ENCODE assay signal across 13 cellular contexts in the genomic region with DNA sequence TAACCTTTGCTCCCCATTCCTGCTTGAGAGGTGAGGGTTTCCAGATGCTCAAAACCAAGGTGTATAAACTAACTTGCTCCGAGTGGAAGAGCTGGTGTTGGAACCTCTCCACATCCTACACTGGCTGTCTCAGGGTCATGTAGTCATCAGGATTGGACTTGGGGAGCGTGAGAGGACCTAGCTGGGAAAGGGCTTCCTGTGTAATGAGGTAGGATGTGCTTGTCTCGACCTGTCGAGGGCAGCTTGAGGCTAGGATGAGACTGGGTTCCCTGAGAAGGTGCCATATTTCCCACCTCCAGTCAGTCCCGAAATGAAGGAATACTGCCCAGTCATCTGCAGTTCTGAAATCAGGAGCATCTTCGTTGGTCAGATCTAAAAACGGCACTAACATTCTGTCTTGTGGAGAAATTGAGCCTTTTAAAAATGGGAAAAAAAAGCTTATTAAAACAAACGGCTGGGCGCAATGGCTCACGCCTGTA. TPM values are rescaled to one million over a fixed set of nuclear protein-coding genes. Genes with fewer than 3 reads are reported as not detected.
A peak's percentile ranks its signal among the peaks of the same experiment; 100 is the strongest.
DNase-seq lines count a peak whose midpoint lies in the region; ATAC-seq and TF ChIP-seq lines count a peak whose summit lies in the region.
"Had no signal": no experiment of that assay in that cellular context is flagged by ENCODE, and none has a peak within 500 bp of the region (broad histone marks: within the 10 kb centered on the region; RNA-seq: fewer than 3 reads in every experiment).

No MANE protein-coding gene starts in this region.

- peak overlapping the region; percentile 48 for H3K4me3 Mint-ChIP-seq in activated B cell treated with CpG ODN at 0.5 μM for 24 hours
- H3K4me3 Mint-ChIP-seq in endodermal cell: peak overlapping the region; percentile 17
- H3K4me3 Mint-ChIP-seq: dendritic cell treated with granulocyte-macrophage colony-stimulating factor and Interleukin-4, amounts not matched to agents 40 ng/mL and 50 ng/mL, for 4 days had no signal

- H3K27me3 ChIP-seq in endodermal cell (ENCODE audit: control insufficient read depth, insufficient read depth, low read length, poor library complexity, severe bottlenecking): peaks cover 77% of the 10 kb centered on the region
- H3K27me3 ChIP-seq: pancreas had no signal

- H3K27ac ChIP-seq in endodermal cell (ENCODE audit: low read depth, low read length): no peak overlapping the region
- H3K27ac ChIP-seq: pancreas had no signal

- peaks cover 19% of the 10 kb centered on the region for H3K4me1 Mint-ChIP-seq in activated B cell treated with CpG ODN at 0.5 μM for 24 hours
- H3K4me1 Mint-ChIP-seq in endodermal cell: peaks cover 2% of the 10 kb centered on the region

- peaks cover 14% of the 10 kb centered on the region for H3K27me3 Mint-ChIP-seq in activated B cell treated with CpG ODN at 0.5 μM for 24 hours
- H3K27me3 Mint-ChIP-seq in endodermal cell (ENCODE audit: insufficient read depth): peaks cover 73% of the 10 kb centered on the region

- H3K9me3 ChIP-seq in endodermal cell (ENCODE audit: control insufficient read depth, low read length): no peaks in the 10 kb centered on the region
- H3K9me3 ChIP-seq: pancreas had no signal

- ATAC-seq in activated B cell treated with CpG ODN at 0.5 μM for 24 hours (ENCODE audit: low read depth) (no peak), GM21390 (IDR thresholded peaks at IDR 0.05; ENCODE audit: unreplicated experiment) (no peak)

- H3K27ac Mint-ChIP-seq in activated B cell treated with CpG ODN at 0.5 μM for 24 hours (no peak overlapping the region), endodermal cell (no peak overlapping the region)
- H3K27ac Mint-ChIP-seq: dendritic cell treated with granulocyte-macrophage colony-stimulating factor and Interleukin-4, amounts not matched to agents 40 ng/mL and 50 ng/mL, for 4 days had no signal

- no peaks in the 10 kb centered on the region for H3K4me1 ChIP-seq in endodermal cell (ENCODE audit: control insufficient read depth, insufficient read depth, low read length)

- no peaks in the 10 kb centered on the region for H3K9me3 Mint-ChIP-seq in activated B cell treated with CpG ODN at 0.5 μM for 24 hours
- no peaks in the 10 kb centered on the region for H3K9me3 Mint-ChIP-seq in endodermal cell
- H3K9me3 Mint-ChIP-seq: dendritic cell treated with granulocyte-macrophage colony-stimulating factor and Interleukin-4, amounts not matched to agents 40 ng/mL and 50 ng/mL, for 4 days had no signal

- TF ChIP-seq CTCF in activated B cell treated with CpG ODN at 0.5 μM for 24 hours (IDR thresholded peaks at IDR 0.05) (no peak), endodermal cell (conservative IDR thresholded peaks at IDR 0.05) (no peak)

- H3K36me3 Mint-ChIP-seq in activated B cell treated with CpG ODN at 0.5 μM for 24 hours (ENCODE audit: low read depth) (no peaks in the 10 kb centered on the region), endodermal cell (ENCODE audit: low read depth) (no peaks in the 10 kb centered on the region)

- in situ Hi-C loops in G401 (cut with HindIII; ENCODE audit: low sequenced_read_pairs): no loop called here

- no peak overlapping the region for H3K4me3 ChIP-seq in endodermal cell (ENCODE audit: low read length)

- H3K9ac ChIP-seq in endodermal cell (ENCODE audit: extremely low read depth, low read length, poor library complexity, severe bottlenecking): no peak overlapping the region

- POLR2A ChIA-PET in activated B cell treated with CpG ODN at 0.5 μM for 24 hours (lab: Charles Lee): no interaction called here

- CTCF ChIA-PET in activated B cell treated with CpG ODN at 0.5 μM for 24 hours (lab: Charles Lee): no interaction called here

- peak; percentile 54 for DNase-seq in activated CD8-positive, alpha-beta memory T cell treated with anti-CD3 and anti-CD28 coated beads for 24 hours
- no peak for DNase-seq in activated CD8-positive, alpha-beta memory T cell treated with anti-CD3 and anti-CD28 coated beads, Interleukin-2, amount 50 U/mL, for 4 hours
- no peak for DNase-seq in activated B cell treated with CpG ODN at 0.5 μM for 24 hours
- no peak for DNase-seq in endodermal cell
- peak; percentile 23 for DNase-seq in stimulated activated CD8-positive, alpha-beta memory T cell treated with anti-CD3 and anti-CD28 coated beads, Interleukin-4, amount 100 ng/mL, for 48 hours
- DNase-seq in G401 (ENCODE audit: low spot score): no peak
- no peak for DNase-seq in NCI-H1048 (lab: John Stamatoyannopoulos, UW)
- DNase-seq: NCI-H1436, NCI-H524, pancreas had no signal

- WGBS in endodermal cell (ENCODE audit: insufficient coverage in 1 of 2, insufficient read length in 1 of 2), 2 experiments: 94 to 99% methylated on average over 7 to 10 of the region's 10 CpGs

- intact Hi-C loops in activated B cell treated with CpG ODN at 0.5 μM for 24 hours (cut with micrococcal nuclease): no loop called here

- no peaks in the 10 kb centered on the region for H3K36me3 ChIP-seq in endodermal cell (ENCODE audit: control insufficient read depth, insufficient read depth, low read length)
- H3K36me3 ChIP-seq: pancreas had no signal

RNA-seq across cellular contexts. Expression of a gene that starts 1.3 kb away (rescaled TPM):
- total RNA-seq in activated B cell treated with CpG ODN at 0.5 μM for 24 hours (0.44 and 1.5 TPM in 2 replicates), endodermal cell (1 to 10 TPM; 1.2 to 1.3 TPM)
- polyA plus RNA-seq in endodermal cell (2013, experiment 1 of 2): 0.21 TPM
- polyA plus RNA-seq in endodermal cell (2013, experiment 2 of 2): not detected
- total RNA-seq in G401 (2014; rRNA removed; shearing (Covaris generic)): 0.07 TPM in 1 of 2 replicates, not detected in the other
- total RNA-seq: lung microvascular endothelial cell had no signal

RNA-seq across cellular contexts. Expression of a gene that starts 11.2 kb away (rescaled TPM):
- 9.2 and 9.8 TPM in 2 replicates for total RNA-seq in activated B cell treated with CpG ODN at 0.5 μM for 24 hours
- total RNA-seq in endodermal cell: 10 to 100 TPM; 19.6 to 25.2 TPM
- polyA plus RNA-seq in endodermal cell (2013, experiment 1 of 2): 14.6 TPM
- polyA plus RNA-seq in endodermal cell (2013, experiment 2 of 2): 14.7 TPM
- 1.4 and 6.4 TPM in 2 replicates for total RNA-seq in G401 (2014; rRNA removed; shearing (Covaris generic))

RNA-seq across cellular contexts. Expression of a gene that starts 28.5 kb away (rescaled TPM):
- total RNA-seq in activated B cell treated with CpG ODN at 0.5 μM for 24 hours (6.5 and 7.3 TPM in 2 replicates), endodermal cell (10 to 100 TPM; 49.0 to 56.7 TPM)
- polyA plus RNA-seq in endodermal cell (2013, experiment 1 of 2): 44.7 TPM
- 40.8 TPM for polyA plus RNA-seq in endodermal cell (2013, experiment 2 of 2)
- total RNA-seq in G401 (2014; rRNA removed; shearing (Covaris generic)): 33.3 and 47.8 TPM in 2 replicates

Comparison
In these comparisons a context has a peak if more than half of its experiments do, and no peak if none do; other contexts are left out.
1. DNase-seq: peak in activated CD8-positive, alpha-beta memory T cell treated with anti-CD3 and anti-CD28 coated beads for 24 hours (single experiment) and stimulated activated CD8-positive, alpha-beta memory T cell treated with anti-CD3 and anti-CD28 coated beads, Interleukin-4, amount 100 ng/mL, for 48 hours (single experiment); none in activated CD8-positive, alpha-beta memory T cell treated with anti-CD3 and anti-CD28 coated beads, Interleukin-2, amount 50 U/mL, for 4 hours (single experiment), activated B cell treated with CpG ODN at 0.5 μM for 24 hours (single experiment), endodermal cell (single experiment), G401 (single experiment) and NCI-H1048 (single experiment).